Comparison of ENCODE assay signal across 1 cellular context in genomic region chr9:10612649-10613398, GRCh38.
TF ChIP-seq lines count a peak whose summit lies in the region.

TSS of gene PTPRD (minus strand) at chr9:10613002.

TF ChIP-seq in HepG2, 621 proteins besides CTCF, POLR2A, EP300 and RAD21 (continued from another document):
- peak; percentile 18; the same call in 1 of the 2 replicates for TF ChIP-seq UBTF (CRISPR knock-in tag; IDR thresholded peaks at IDR 0.05)
- no peak for TF ChIP-seq AGO2 (optimal IDR thresholded peaks at IDR 0.05; ENCODE audit: low read depth, low read length)
- no peak for TF ChIP-seq ZNF501 (CRISPR knock-in tag; IDR thresholded peaks at IDR 0.05)
- peak; percentile 31; the same call in 1 of the 2 replicates for TF ChIP-seq MAZ (IDR thresholded peaks at IDR 0.05; ENCODE audit: borderline replicate concordance, low read depth, low read length)
- TF ChIP-seq MAZ (CRISPR knock-in tag; IDR thresholded peaks at IDR 0.05; ENCODE audit: low read depth): no peak
- TF ChIP-seq, protein P1, sequence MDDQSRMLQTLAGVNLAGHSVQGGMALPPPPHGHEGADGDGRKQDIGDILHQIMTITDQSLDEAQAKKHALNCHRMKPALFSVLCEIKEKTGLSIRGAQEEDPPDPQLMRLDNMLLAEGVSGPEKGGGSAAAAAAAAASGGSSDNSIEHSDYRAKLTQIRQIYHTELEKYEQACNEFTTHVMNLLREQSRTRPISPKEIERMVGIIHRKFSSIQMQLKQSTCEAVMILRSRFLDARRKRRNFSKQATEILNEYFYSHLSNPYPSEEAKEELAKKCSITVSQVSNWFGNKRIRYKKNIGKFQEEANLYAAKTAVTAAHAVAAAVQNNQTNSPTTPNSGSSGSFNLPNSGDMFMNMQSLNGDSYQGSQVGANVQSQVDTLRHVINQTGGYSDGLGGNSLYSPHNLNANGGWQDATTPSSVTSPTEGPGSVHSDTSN (CRISPR knock-in tag; IDR thresholded peaks at IDR 0.05; ENCODE audit: borderline replicate concordance): no peak
- 0 out of 2 replicates have a peak, but pooled peaks have one; percentile 20 for TF ChIP-seq ZMYM4 (CRISPR knock-in tag; IDR thresholded peaks at IDR 0.05)
- TF ChIP-seq HNRNPL (IDR thresholded peaks at IDR 0.05; ENCODE audit: low read depth, low read length): no peak
- 0 out of 2 replicates have a peak, but pooled peaks have one; percentile 18 for TF ChIP-seq MAX (IDR thresholded peaks at IDR 0.05)
